In genomic region chr19:4225902-4226301, GRCh38 we compare ENCODE assay signal across 24 cellular contexts. TPM values are rescaled to one million over a fixed set of nuclear protein-coding genes. Genes with fewer than 3 reads are reported as not detected.
"Had no signal": no experiment of that assay in that cellular context is flagged by ENCODE, and none has a peak within 500 bp of the region (broad histone marks: within the 10 kb centered on the region; RNA-seq: fewer than 3 reads in every experiment).

No MANE protein-coding gene starts in this region.

- H3K9me3 ChIP-seq: MG63, SJSA1 had no signal

- DNase-seq: IMR-90, Karpas-422, KG1, MG63, NCI-H1092, NCI-H1105 treated with DMSO at 0.1 percent for 48 hours, NCI-H1417 treated with DMSO at 0.1 percent for 48 hours, NCI-H187, NCI-H2029, NCI-H2081 treated with DMSO at 0.1 percent for 48 hours, NCI-H2171, NCI-H226, NCI-H446, NCI-H510A, NCI-H524 treated with DMSO at 0.1 percent for 48 hours, NCI-H69, NCI-H774, Right ventricle myocardium superior, RPMI8226, SIG-M5 had no signal

- H3K36me3 ChIP-seq: MG63, SJSA1 had no signal

- H3K4me3 ChIP-seq: MG63, SJSA1, SK-N-MC had no signal

- H3K27ac ChIP-seq: SJSA1, SK-N-MC had no signal

RNA-seq across cellular contexts. Expression of gene EBI3, which starts 3.4 kb away (rescaled TPM):
- total RNA-seq: HepG2, SJSA1 had no signal

RNA-seq across cellular contexts. Expression of gene SHD, which starts 53.2 kb away (rescaled TPM):
- total RNA-seq: HT1080, IMR-90, Right ventricle myocardium superior, SJSA1 had no signal
- polyA plus RNA-seq: IMR-90 had no signal
